ENCODE assay signal across 23 cellular contexts in the genomic region with DNA sequence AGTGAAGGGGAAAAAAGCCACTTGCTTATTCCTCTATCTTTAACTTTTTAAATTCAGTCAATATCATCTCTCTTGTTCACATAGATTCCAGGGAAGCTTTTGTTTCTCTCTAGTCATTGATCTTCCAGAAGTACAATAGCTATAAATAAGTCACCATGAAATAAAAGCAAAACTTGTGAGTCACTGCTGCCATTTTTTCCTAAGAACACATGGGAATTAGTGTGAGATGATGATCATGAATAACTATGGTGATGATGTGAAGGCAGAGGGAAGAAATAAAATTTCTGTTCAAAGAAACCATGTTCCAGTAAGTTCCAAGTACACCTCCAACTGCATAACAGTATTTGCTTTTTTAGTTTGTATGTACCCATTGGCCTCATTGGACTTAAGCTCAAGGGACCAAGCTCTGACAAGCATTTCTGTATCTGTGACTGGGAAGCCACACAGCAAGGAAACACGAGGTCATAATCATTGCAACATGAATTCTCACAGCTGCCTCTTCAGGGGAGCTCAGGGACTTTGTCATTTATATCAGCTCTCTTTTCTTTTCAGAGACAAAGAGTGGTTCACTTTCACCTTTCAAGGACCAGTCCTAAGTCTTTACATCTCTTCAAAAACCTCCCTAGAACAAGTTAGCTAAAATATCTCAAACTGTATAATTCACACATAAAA. TPM values are rescaled to one million over a fixed set of nuclear protein-coding genes. Genes with fewer than 3 reads are reported as not detected.
DNase-seq lines count a peak whose midpoint lies in the region; ATAC-seq and TF ChIP-seq lines count a peak whose summit lies in the region.
"Had no signal": no experiment of that assay in that cellular context is flagged by ENCODE, and none has a peak within 500 bp of the region (broad histone marks: within the 10 kb centered on the region; RNA-seq: fewer than 3 reads in every experiment).

No MANE protein-coding gene starts in this region.

- intact Hi-C loops in Right ventricle myocardium inferior (cut with DNase I): no loop called here

- no peaks in the 10 kb centered on the region for H3K9me3 ChIP-seq in right atrium auricular region
- H3K9me3 ChIP-seq: tibial artery had no signal

- no peak overlapping the region for H3K27ac ChIP-seq in right atrium auricular region
- H3K27ac ChIP-seq: tibial artery had no signal

- H3K27me3 ChIP-seq in right atrium auricular region: no peaks in the 10 kb centered on the region
- H3K27me3 ChIP-seq: tibial artery had no signal

- ATAC-seq in Right ventricle myocardium inferior: peak; percentile 33
- ATAC-seq in esophagus mucosa: no peak
- no peak for ATAC-seq in GM19023 (IDR thresholded peaks at IDR 0.05; ENCODE audit: unreplicated experiment)
- ATAC-seq: activated CD8-positive, alpha-beta T cell treated with anti-CD3 and anti-CD28 coated beads, Interleukin-2, amount 10 ng/mL, durations not matched to agents 7 days and 5 days; HepG2; naive thymus-derived CD8-positive, alpha-beta T cell; SK-N-SH treated with all-trans-retinoic acid at 6 μM for 48 hours; T-helper 17 cell had no signal

- no peak overlapping the region for H3K4me3 ChIP-seq in right atrium auricular region
- H3K4me3 ChIP-seq in fibroblast of the aortic adventitia (ENCODE audit: low read depth, low read length): no peak overlapping the region
- H3K4me3 ChIP-seq: tibial artery had no signal

- TF ChIP-seq CTCF in right atrium auricular region (IDR thresholded peaks at IDR 0.05) (no peak), fibroblast of the aortic adventitia (IDR thresholded peaks at IDR 0.05; ENCODE audit: insufficient read depth, low read length) (no peak)

- H3K4me1 ChIP-seq in right atrium auricular region: no peaks in the 10 kb centered on the region
- H3K4me1 ChIP-seq: tibial artery had no signal

- H3K36me3 ChIP-seq in right atrium auricular region: no peaks in the 10 kb centered on the region
- H3K36me3 ChIP-seq: tibial artery had no signal

- DNase-seq in Right ventricle myocardium inferior (ENCODE audit: missing footprints) (no peak), right atrium auricular region (ENCODE audit: low spot score) (no peak), RPMI7951 (ENCODE audit: low read depth) (peak; percentile 59), fibroblast of the aortic adventitia (ENCODE audit: low read depth) (peak; percentile 30), NCI-H187 (lab: John Stamatoyannopoulos, UW) (no peak)
- no peak for DNase-seq in effector CD8-positive, alpha-beta T cell (lab: John Stamatoyannopoulos, UW)
- DNase-seq: 8988T; activated CD8-positive, alpha-beta T cell treated with anti-CD3 and anti-CD28 coated beads, Interleukin-2, amount 10 ng/mL, durations not matched to agents 7 days and 5 days; aorta; caudate nucleus; CD4-positive, alpha-beta T cell; cortex of kidney; glutamatergic neuron; naive thymus-derived CD8-positive, alpha-beta T cell; NCI-H1048; NCI-H1930; NCI-H69; T-helper 17 cell; tibial artery had no signal

RNA-seq across cellular contexts. Expression of a gene that starts 58.8 kb away (rescaled TPM):
- 2.1 TPM for total RNA-seq in Right ventricle myocardium inferior
- total RNA-seq in right atrium auricular region: 1 to 10 TPM in 1 of 2 donors, under 1 TPM in 1; 0.43 to 1.7 TPM
- total RNA-seq in RPMI7951 (2014; rRNA removed; shearing (Covaris generic)): 30.0 and 31.7 TPM in 2 replicates
- total RNA-seq in fibroblast of the aortic adventitia (ENCODE audit: low replicate concordance): 13.0 and 21.8 TPM in 2 replicates
- 0.52 TPM for total RNA-seq in esophagus mucosa
- total RNA-seq: activated CD8-positive, alpha-beta T cell treated with anti-CD3 and anti-CD28 coated beads, Interleukin-2, amount 10 ng/mL, durations not matched to agents 7 days and 5 days; HepG2; T-helper 17 cell had no signal

Comparison
In these comparisons a context has a peak if more than half of its experiments do, and no peak if none do; other contexts are left out.
1. DNase-seq: peak in RPMI7951 (single experiment) and fibroblast of the aortic adventitia (single experiment); none in Right ventricle myocardium inferior (single experiment), right atrium auricular region (single experiment), NCI-H187 (0 of 2) and effector CD8-positive, alpha-beta T cell (single experiment).